10 cellular contexts compared by ENCODE assay signal in genomic region chr22:37640591-37641250, GRCh38. TPM values are rescaled to one million over a fixed set of nuclear protein-coding genes. Genes with fewer than 3 reads are reported as not detected.
A peak's percentile ranks its signal among the peaks of the same experiment; 100 is the strongest.
DNase-seq lines count a peak whose midpoint lies in the region; ATAC-seq, FAIRE-seq and TF ChIP-seq lines count a peak whose summit lies in the region.
"Had no signal": no experiment of that assay in that cellular context is flagged by ENCODE, and none has a peak within 500 bp of the region (broad histone marks: within the 10 kb centered on the region; RNA-seq: fewer than 3 reads in every experiment).

No MANE protein-coding gene starts in this region.

- TF ChIP-seq CTCF in CD8-positive, alpha-beta T cell (IDR thresholded peaks at IDR 0.05): no peak

- CTCF ChIA-PET in CD8-positive, alpha-beta T cell (lab: Charles Lee): interaction anchor here (54.2 to 64.7 kb wide), 2 partner anchors 15 to 21 kb away, joined by 2176 read pairs; partner anchors contain the start of genes GGA1, LGALS1, NOL12 and PDXP

- peak overlapping the region; percentile 56 for H3K27ac ChIP-seq in CD8-positive, alpha-beta T cell (ENCODE audit: low read depth, low read length)
- H3K27ac ChIP-seq in ectodermal cell (ENCODE audit: insufficient read depth, low read depth, low read length, poor library complexity, severe bottlenecking): no peak overlapping the region

- no peak for FAIRE-seq in GM12891 (lab: Jason Lieb, UNC)

- no peaks in the 10 kb centered on the region for H3K27me3 ChIP-seq in CD8-positive, alpha-beta T cell (ENCODE audit: insufficient read depth, low read length)
- H3K27me3 ChIP-seq in ectodermal cell (ENCODE audit: control insufficient read depth, insufficient read depth, low read length, poor library complexity, severe bottlenecking) (no peaks in the 10 kb centered on the region), neuron (ENCODE audit: insufficient read depth, low read length) (no peaks in the 10 kb centered on the region)
- H3K27me3 ChIP-seq: adrenal gland had no signal

- peaks cover 42% of the 10 kb centered on the region for H3K36me3 ChIP-seq in CD8-positive, alpha-beta T cell (ENCODE audit: insufficient read depth, low read length)
- H3K36me3 ChIP-seq in ectodermal cell (ENCODE audit: control insufficient read depth, insufficient read depth, low read length): no peaks in the 10 kb centered on the region
- no peaks in the 10 kb centered on the region for H3K36me3 ChIP-seq in neuron (ENCODE audit: insufficient read depth, low read length)
- H3K36me3 ChIP-seq: adrenal gland had no signal

- no peak for TF ChIP-seq POLR2A in GM12891 (IDR thresholded peaks at IDR 0.05; ENCODE audit: low read depth, low read length)

- intact Hi-C loops in CD8-positive, alpha-beta T cell (cut with DNase I, micrococcal nuclease): no loop called here

- H3K4me1 Mint-ChIP-seq in CD8-positive, alpha-beta T cell (ENCODE audit: low read depth): peaks cover 66% of the 10 kb centered on the region

- no peaks in the 10 kb centered on the region for H3K9me3 Mint-ChIP-seq in CD8-positive, alpha-beta T cell

- H3K27me3 Mint-ChIP-seq in CD8-positive, alpha-beta T cell (ENCODE audit: low read depth): no peaks in the 10 kb centered on the region

- peaks cover 47% of the 10 kb centered on the region for H3K36me3 Mint-ChIP-seq in CD8-positive, alpha-beta T cell

- POLR2A ChIA-PET in CD8-positive, alpha-beta T cell (lab: Charles Lee): interaction anchor here (1.4 to 9.0 kb wide), 5 partner anchors 11 to 32 kb away, joined by 3 to 123 read pairs (median 16); partner anchors contain the start of genes GGA1 and PDXP

- peak; percentile 21 for ATAC-seq in CD8-positive, alpha-beta T cell

- WGBS in ectodermal cell, 2 experiments: 73 to 74% methylated on average over 15 to 16 of the region's 16 CpGs

- DNase-seq in CD8-positive, alpha-beta T cell: peak in 3 of 7 experiments; percentile 34 to 46 (median 42)
- DNase-seq in NCI-H2171 treated with DMSO at 0.1 percent for 48 hours (lab: John Stamatoyannopoulos, UW): peak; percentile 67
- DNase-seq in RKO (ENCODE audit: low spot score): no peak
- no peak for DNase-seq in effector CD4-positive, alpha-beta T cell
- no peak for DNase-seq in GM12891 (ENCODE audit: insufficient read length, low spot score)
- no peak for DNase-seq in SW480 (ENCODE audit: low spot score)
- DNase-seq: adrenal gland, NCI-H1105 treated with DMSO at 0.1 percent for 48 hours had no signal

- H3K4me3 ChIP-seq in CD8-positive, alpha-beta T cell (ENCODE audit: low read depth, low read length): peak overlapping the region; percentile 76
- H3K4me3 ChIP-seq in ectodermal cell (ENCODE audit: insufficient read depth, low read depth, low read length) (peak overlapping the region; percentile 59), neuron (ENCODE audit: low read length) (peak overlapping the region; percentile 1)

- no peak overlapping the region for H2AFZ ChIP-seq in neuron (ENCODE audit: low read depth, low read length)

- H3K27ac Mint-ChIP-seq in CD8-positive, alpha-beta T cell: peak overlapping the region; percentile 92

- peak overlapping the region; percentile 97 for H3K4me3 Mint-ChIP-seq in CD8-positive, alpha-beta T cell

- H3K9me3 ChIP-seq in CD8-positive, alpha-beta T cell (ENCODE audit: low read length): no peaks in the 10 kb centered on the region
- H3K9me3 ChIP-seq in ectodermal cell (ENCODE audit: control insufficient read depth, low read length) (no peaks in the 10 kb centered on the region), neuron (ENCODE audit: low read length) (no peaks in the 10 kb centered on the region)
- H3K9me3 ChIP-seq: adrenal gland had no signal

- peaks cover 65% of the 10 kb centered on the region for H3K4me1 ChIP-seq in CD8-positive, alpha-beta T cell (ENCODE audit: insufficient read depth, low read length)
- peaks cover 6% of the 10 kb centered on the region for H3K4me1 ChIP-seq in ectodermal cell (ENCODE audit: control insufficient read depth, insufficient read depth, low read length)
- peaks cover 16% of the 10 kb centered on the region for H3K4me1 ChIP-seq in neuron (ENCODE audit: insufficient read depth, low read length)

TF ChIP-seq in GM12891, 5 proteins besides CTCF, POLR2A, EP300 and RAD21:
- TF ChIP-seq TAF1 (IDR thresholded peaks at IDR 0.05; ENCODE audit: low read depth, low read length): no peak
TF ChIP-seq in GM12891: peak in this region for 0.

RNA-seq across cellular contexts. Expression of gene SH3BP1, which starts 1.3 kb away (rescaled TPM):
- total RNA-seq in CD8-positive, alpha-beta T cell: 10 to 100 TPM; 51.5 to 52.9 TPM
- polyA plus RNA-seq in ectodermal cell (2013, experiment 1 of 4): 14.0 TPM
- polyA plus RNA-seq in ectodermal cell (2013, experiment 2 of 4): 16.0 TPM
- polyA plus RNA-seq in ectodermal cell (2013, experiment 3 of 4): 13.3 TPM
- polyA plus RNA-seq in ectodermal cell (2013, experiment 4 of 4): 13.1 TPM
- 58.1 TPM for polyA plus RNA-seq in GM12891 (2012; ENCODE audit: low read depth, missing spikeins)

RNA-seq across cellular contexts. Expression of gene PDXP, which starts 17.8 kb away (rescaled TPM):
- total RNA-seq in CD8-positive, alpha-beta T cell: 1 to 10 TPM; 2.4 to 3.2 TPM
- polyA plus RNA-seq in ectodermal cell (2013, experiment 1 of 4): 50.0 TPM
- 51.0 TPM for polyA plus RNA-seq in ectodermal cell (2013, experiment 2 of 4)
- 40.5 TPM for polyA plus RNA-seq in ectodermal cell (2013, experiment 3 of 4)
- 38.7 TPM for polyA plus RNA-seq in ectodermal cell (2013, experiment 4 of 4)
- 28.3 TPM for polyA plus RNA-seq in GM12891 (2012; ENCODE audit: low read depth, missing spikeins)

RNA-seq across cellular contexts. Expression of gene GGA1, which starts 32.1 kb away (rescaled TPM):
- total RNA-seq in CD8-positive, alpha-beta T cell: 10 to 100 TPM; 66.0 to 69.1 TPM
- polyA plus RNA-seq in ectodermal cell (2013, experiment 1 of 4): 64.5 TPM
- polyA plus RNA-seq in ectodermal cell (2013, experiment 2 of 4): 66.6 TPM
- 51.9 TPM for polyA plus RNA-seq in ectodermal cell (2013, experiment 3 of 4)
- polyA plus RNA-seq in ectodermal cell (2013, experiment 4 of 4): 56.1 TPM
- polyA plus RNA-seq in GM12891 (2012; ENCODE audit: low read depth, missing spikeins): 44.9 TPM

RNA-seq across cellular contexts. Expression of gene LGALS1, which starts 34.7 kb away (rescaled TPM):
- 10 to 100 TPM; 20.8 to 29.4 TPM for total RNA-seq in CD8-positive, alpha-beta T cell
- polyA plus RNA-seq in ectodermal cell (2013, experiment 1 of 4): 71.4 TPM
- 71.3 TPM for polyA plus RNA-seq in ectodermal cell (2013, experiment 2 of 4)
- 92.4 TPM for polyA plus RNA-seq in ectodermal cell (2013, experiment 3 of 4)
- polyA plus RNA-seq in ectodermal cell (2013, experiment 4 of 4): 119 TPM
- polyA plus RNA-seq in GM12891 (2012; ENCODE audit: low read depth, missing spikeins): 590 TPM

RNA-seq across cellular contexts. Expression of gene NOL12, which starts 45.4 kb away (rescaled TPM):
- 10 to 100 TPM; 25.1 to 29.1 TPM for total RNA-seq in CD8-positive, alpha-beta T cell
- 25.7 TPM for polyA plus RNA-seq in ectodermal cell (2013, experiment 1 of 4)
- 25.1 TPM for polyA plus RNA-seq in ectodermal cell (2013, experiment 2 of 4)
- 28.9 TPM for polyA plus RNA-seq in ectodermal cell (2013, experiment 3 of 4)
- 24.2 TPM for polyA plus RNA-seq in ectodermal cell (2013, experiment 4 of 4)
- polyA plus RNA-seq in GM12891 (2012; ENCODE audit: low read depth, missing spikeins): 25.9 TPM

Comparison
In these comparisons a context has a peak if more than half of its experiments do, and no peak if none do; other contexts are left out.
1. H3K4me3 ChIP-seq: peak in every context shown above with its lines; median percentile 76 in CD8-positive, alpha-beta T cell; 59 in ectodermal cell; 1 in neuron.